Comparison of ENCODE assay signal across 6 cellular contexts in the genomic region with DNA sequence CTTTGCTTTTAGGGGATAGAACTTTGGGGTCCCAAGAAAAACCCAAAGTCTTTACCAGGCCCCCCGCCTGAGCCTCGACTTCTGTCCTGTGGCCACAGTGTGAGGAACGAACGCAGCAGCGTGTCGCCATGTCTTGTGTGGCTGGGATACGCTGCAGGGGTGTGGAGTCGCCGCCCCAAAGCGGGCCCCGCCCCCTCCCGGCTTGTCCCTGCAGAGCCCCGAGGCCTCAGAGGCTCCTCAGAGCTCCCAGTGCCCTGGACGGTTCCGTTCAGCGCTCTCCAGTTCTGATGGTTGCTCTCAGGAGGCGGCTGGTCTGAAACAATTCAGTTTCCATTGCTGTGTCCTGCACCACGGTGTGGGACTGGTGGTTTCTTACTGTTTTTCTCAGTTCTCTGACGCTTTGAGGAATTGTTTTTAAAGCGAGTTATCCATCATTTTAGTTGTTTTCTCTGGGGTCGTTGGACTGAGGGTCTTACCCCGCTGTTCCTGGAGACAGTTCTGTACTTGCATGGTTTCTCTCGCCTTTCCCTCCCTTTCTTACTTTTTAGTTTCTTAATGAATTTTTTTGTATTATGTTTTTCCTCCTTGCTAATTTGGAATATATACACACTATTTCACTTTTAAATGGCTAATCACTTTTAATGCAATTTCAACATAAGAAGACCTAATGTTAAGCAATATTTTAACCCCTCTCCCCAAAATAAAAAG. TPM values are rescaled to one million over a fixed set of nuclear protein-coding genes. Genes with fewer than 3 reads are reported as not detected.
DNase-seq lines count a peak whose midpoint lies in the region; FAIRE-seq and TF ChIP-seq lines count a peak whose summit lies in the region.

No MANE protein-coding gene starts in this region.

- H3K4me3 Mint-ChIP-seq in chondrocyte (ENCODE audit: unreplicated experiment): no peak overlapping the region

- no peaks in the 10 kb centered on the region for H3K9me3 Mint-ChIP-seq in chondrocyte (ENCODE audit: low read depth)

- no peak overlapping the region for H3K27ac Mint-ChIP-seq in chondrocyte (ENCODE audit: unreplicated experiment)

- no peaks in the 10 kb centered on the region for H3K27me3 Mint-ChIP-seq in chondrocyte (ENCODE audit: low read depth)

- H3K4me3 ChIP-seq in prostate gland: peak overlapping the region in 1 of 2 donors; percentile 8

- POLR2A ChIA-PET in RWPE1 (lab: Yijun Ruan, JAX; ENCODE audit: low non-redundant PET): no interaction called here

- 25% methylated on average over 23 of the region's 23 CpGs for WGBS in prostate gland

- TF ChIP-seq CTCF in RWPE1 (conservative IDR thresholded peaks at IDR 0.05; ENCODE audit: low read depth) (no peak), prostate gland (IDR thresholded peaks at IDR 0.05) (no peak), chondrocyte (IDR thresholded peaks at IDR 0.05) (no peak)

- TF ChIP-seq POLR2A in prostate gland (IDR thresholded peaks at IDR 0.05): peak; percentile 41

- intact Hi-C loops in prostate gland (cut with DNase I): no loop called here

- DNase-seq in AG20443 (ENCODE audit: low spot score) (peak; percentile 84), RWPE1 (ENCODE audit: low spot score) (no peak), cerebellar cortex (ENCODE audit: low spot score) (peak; percentile 73), prostate gland (ENCODE audit: low spot score) (peak; percentile 76), chondrocyte (ENCODE audit: low spot score) (no peak), RCC 7860 (ENCODE audit: low spot score) (no peak)

- peaks cover 9% of the 10 kb centered on the region for H3K4me1 ChIP-seq in prostate gland (replicated peaks)

- CTCF ChIA-PET in RWPE1 (lab: Yijun Ruan, JAX): no interaction called here

- H3K27ac ChIP-seq in RWPE1: peak overlapping the region; percentile 29; the same call in 1 of the 2 replicates
- H3K27ac ChIP-seq in prostate gland: peak overlapping the region in 1 of 2 donors; percentile 14

- no peaks in the 10 kb centered on the region for H3K36me3 ChIP-seq in prostate gland

- peaks cover 22% of the 10 kb centered on the region for H3K4me1 Mint-ChIP-seq in chondrocyte (ENCODE audit: low read depth)

- no peak for FAIRE-seq in RCC 7860 (lab: Jason Lieb, UNC)

- H3K9me3 ChIP-seq in prostate gland: no peaks in the 10 kb centered on the region

- peaks cover 1% of the 10 kb centered on the region for H3K36me3 Mint-ChIP-seq in chondrocyte (ENCODE audit: low read depth)

- no peaks in the 10 kb centered on the region for H3K27me3 ChIP-seq in prostate gland (replicated peaks; ENCODE audit: insufficient read depth)

RNA-seq across cellular contexts. Expression of gene IDUA, which starts 1.6 kb away (rescaled TPM):
- 10 to 100 TPM; 53.6 to 56.8 TPM for total RNA-seq in prostate gland
- 42.6 to 53.0 TPM (median 46.0 TPM) in 3 replicates for total RNA-seq in chondrocyte

RNA-seq across cellular contexts. Expression of gene SLC26A1, which starts 7.9 kb away (rescaled TPM):
- total RNA-seq in prostate gland (under 1 TPM; 0.27 to 0.34 TPM), chondrocyte (0.72 to 1.6 TPM (median 0.75 TPM) in 3 replicates)

RNA-seq across cellular contexts. Expression of gene DGKQ, which starts 11.9 kb away (rescaled TPM):
- total RNA-seq in prostate gland: 10 to 100 TPM; 10.4 to 17.1 TPM
- total RNA-seq in chondrocyte: 15.4 to 18.6 TPM (median 17.2 TPM) in 3 replicates

RNA-seq across cellular contexts. Expression of gene FGFRL1, which starts 26.1 kb away (rescaled TPM):
- total RNA-seq in prostate gland (10 to 100 TPM; 26.6 to 29.4 TPM), chondrocyte (70.4 to 76.3 TPM (median 75.7 TPM) in 3 replicates)

RNA-seq across cellular contexts. Expression of gene TMEM175, which starts 53.0 kb away (rescaled TPM):
- total RNA-seq in prostate gland (10 to 100 TPM; 44.1 to 74.6 TPM), chondrocyte (25.5 to 47.5 TPM (median 26.1 TPM) in 3 replicates)

Comparison
In these comparisons a context has a peak if more than half of its experiments do, and no peak if none do; other contexts are left out.
1. DNase-seq: peak in AG20443 (single experiment), cerebellar cortex (single experiment) and prostate gland (single experiment); none in RWPE1 (single experiment), chondrocyte (single experiment) and RCC 7860 (single experiment).